In the genomic region with DNA sequence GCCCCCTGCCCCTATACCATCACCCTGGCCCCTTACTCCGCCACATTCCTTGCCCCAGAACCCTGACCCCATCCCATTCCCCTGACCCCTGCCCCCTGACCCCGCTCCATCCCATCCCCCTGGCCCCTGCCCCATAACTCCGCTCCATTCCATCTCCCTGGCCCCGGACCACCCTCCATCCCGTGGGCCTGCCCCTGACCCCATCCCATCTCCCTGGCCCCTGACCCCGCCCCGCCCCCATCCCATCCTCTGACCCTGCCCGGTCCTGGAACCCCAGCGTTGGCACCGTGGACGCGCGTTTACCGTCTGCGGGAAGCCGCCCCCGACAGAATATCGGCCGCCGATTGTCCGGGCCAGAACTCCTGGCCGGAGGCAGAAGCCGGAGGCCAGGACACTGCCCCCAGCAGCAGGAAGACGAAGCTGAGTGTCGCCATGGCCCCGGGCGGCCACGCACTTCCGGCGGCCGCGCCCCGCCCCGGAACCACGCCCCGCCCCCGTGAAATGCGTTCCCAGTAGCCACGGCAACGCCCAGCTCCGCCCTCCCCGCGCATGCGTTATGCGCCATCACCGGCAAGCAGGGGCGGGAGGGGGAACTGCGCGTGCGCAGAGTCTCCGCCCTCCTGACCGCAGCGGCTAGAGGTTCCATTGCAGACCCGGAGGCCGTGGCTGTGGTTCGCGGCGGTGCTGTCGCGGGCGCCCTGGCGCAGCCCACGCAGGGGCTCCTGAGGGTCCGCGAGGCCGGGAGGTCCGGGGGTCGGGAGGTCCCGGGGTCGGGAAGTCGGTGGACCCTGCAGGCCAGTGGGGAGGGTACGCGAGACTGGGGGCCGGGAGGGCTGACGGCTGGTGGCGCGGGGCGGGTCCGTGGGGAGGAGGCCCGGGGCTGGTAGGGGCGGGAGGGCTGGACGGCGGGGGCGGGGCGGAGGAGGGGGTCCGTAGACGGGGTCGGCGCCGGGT, we compare ENCODE assay signal across 1 cellular context.
TF ChIP-seq lines count a peak whose summit lies in the region.

Gene POFUT2 (minus strand): TSS at position 458 of the 954 bp plus-strand sequence. CDS start 24 bp downstream, at position 434.

TF ChIP-seq in HepG2, 621 proteins besides CTCF, POLR2A, EP300 and RAD21 (continued from another document and continues in another):
- TF ChIP-seq, protein P1, sequence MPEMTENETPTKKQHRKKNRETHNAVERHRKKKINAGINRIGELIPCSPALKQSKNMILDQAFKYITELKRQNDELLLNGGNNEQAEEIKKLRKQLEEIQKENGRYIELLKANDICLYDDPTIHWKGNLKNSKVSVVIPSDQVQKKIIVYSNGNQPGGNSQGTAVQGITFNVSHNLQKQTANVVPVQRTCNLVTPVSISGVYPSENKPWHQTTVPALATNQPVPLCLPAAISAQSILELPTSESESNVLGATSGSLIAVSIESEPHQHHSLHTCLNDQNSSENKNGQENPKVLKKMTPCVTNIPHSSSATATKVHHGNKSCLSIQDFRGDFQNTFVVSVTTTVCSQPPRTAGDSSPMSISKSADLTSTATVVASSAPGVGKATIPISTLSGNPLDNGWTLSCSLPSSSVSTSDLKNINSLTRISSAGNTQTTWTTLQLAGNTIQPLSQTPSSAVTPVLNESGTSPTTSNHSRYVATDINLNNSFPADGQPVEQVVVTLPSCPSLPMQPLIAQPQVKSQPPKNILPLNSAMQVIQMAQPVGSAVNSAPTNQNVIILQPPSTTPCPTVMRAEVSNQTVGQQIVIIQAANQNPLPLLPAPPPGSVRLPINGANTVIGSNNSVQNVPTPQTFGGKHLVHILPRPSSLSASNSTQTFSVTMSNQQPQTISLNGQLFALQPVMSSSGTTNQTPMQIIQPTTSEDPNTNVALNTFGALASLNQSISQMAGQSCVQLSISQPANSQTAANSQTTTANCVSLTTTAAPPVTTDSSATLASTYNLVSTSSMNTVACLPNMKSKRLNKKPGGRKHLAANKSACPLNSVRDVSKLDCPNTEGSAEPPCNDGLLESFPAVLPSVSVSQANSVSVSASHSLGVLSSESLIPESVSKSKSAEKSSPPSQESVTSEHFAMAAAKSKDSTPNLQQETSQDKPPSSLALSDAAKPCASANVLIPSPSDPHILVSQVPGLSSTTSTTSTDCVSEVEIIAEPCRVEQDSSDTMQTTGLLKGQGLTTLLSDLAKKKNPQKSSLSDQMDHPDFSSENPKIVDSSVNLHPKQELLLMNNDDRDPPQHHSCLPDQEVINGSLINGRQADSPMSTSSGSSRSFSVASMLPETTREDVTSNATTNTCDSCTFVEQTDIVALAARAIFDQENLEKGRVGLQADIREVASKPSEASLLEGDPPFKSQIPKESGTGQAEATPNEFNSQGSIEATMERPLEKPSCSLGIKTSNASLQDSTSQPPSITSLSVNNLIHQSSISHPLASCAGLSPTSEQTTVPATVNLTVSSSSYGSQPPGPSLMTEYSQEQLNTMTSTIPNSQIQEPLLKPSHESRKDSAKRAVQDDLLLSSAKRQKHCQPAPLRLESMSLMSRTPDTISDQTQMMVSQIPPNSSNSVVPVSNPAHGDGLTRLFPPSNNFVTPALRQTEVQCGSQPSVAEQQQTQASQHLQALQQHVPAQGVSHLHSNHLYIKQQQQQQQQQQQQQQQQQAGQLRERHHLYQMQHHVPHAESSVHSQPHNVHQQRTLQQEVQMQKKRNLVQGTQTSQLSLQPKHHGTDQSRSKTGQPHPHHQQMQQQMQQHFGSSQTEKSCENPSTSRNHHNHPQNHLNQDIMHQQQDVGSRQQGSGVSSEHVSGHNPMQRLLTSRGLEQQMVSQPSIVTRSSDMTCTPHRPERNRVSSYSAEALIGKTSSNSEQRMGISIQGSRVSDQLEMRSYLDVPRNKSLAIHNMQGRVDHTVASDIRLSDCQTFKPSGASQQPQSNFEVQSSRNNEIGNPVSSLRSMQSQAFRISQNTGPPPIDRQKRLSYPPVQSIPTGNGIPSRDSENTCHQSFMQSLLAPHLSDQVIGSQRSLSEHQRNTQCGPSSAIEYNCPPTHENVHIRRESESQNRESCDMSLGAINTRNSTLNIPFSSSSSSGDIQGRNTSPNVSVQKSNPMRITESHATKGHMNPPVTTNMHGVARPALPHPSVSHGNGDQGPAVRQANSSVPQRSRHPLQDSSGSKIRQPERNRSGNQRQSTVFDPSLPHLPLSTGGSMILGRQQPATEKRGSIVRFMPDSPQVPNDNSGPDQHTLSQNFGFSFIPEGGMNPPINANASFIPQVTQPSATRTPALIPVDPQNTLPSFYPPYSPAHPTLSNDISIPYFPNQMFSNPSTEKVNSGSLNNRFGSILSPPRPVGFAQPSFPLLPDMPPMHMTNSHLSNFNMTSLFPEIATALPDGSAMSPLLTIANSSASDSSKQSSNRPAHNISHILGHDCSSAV (CRISPR knock-in tag; IDR thresholded peaks at IDR 0.05; ENCODE audit: borderline replicate concordance), result no peak
- TF ChIP-seq, protein P2, sequence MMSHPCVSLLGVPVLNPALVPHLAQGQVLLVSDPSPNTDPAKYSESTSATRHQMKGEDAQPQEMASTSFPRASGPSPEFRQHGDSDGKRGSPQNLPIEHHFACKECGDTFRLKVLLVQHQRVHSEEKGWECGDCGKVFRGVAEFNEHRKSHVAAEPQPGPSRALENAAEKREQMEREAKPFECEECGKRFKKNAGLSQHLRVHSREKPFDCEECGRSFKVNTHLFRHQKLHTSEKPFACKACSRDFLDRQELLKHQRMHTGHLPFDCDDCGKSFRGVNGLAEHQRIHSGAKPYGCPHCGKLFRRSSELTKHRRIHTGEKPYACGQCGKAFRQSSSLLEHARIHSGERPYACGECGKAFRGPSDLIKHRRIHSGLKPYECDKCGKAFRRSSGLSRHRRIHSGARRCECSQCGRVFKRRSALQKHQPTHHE (CRISPR knock-in tag; IDR thresholded peaks at IDR 0.05; ENCODE audit: borderline replicate concordance), result peak; percentile 89; the same call in 1 of the 2 replicates
- TF ChIP-seq ZNF501 (CRISPR knock-in tag; IDR thresholded peaks at IDR 0.05), result peak; percentile 65
- TF ChIP-seq KLF6 (CRISPR knock-in tag; IDR thresholded peaks at IDR 0.05), result no peak
- no peak for TF ChIP-seq TEF (CRISPR knock-in tag; IDR thresholded peaks at IDR 0.05)
- no peak for TF ChIP-seq ZMAT5 (CRISPR knock-in tag; IDR thresholded peaks at IDR 0.05; ENCODE audit: borderline replicate concordance, low read depth)
- no peak for TF ChIP-seq SIX1 (CRISPR knock-in tag; IDR thresholded peaks at IDR 0.05; ENCODE audit: borderline replicate concordance)
- no peak for TF ChIP-seq PHB2 (IDR thresholded peaks at IDR 0.05; ENCODE audit: partially characterized antibody)
- TF ChIP-seq, protein P3, sequence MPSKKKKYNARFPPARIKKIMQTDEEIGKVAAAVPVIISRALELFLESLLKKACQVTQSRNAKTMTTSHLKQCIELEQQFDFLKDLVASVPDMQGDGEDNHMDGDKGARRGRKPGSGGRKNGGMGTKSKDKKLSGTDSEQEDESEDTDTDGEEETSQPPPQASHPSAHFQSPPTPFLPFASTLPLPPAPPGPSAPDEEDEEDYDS (CRISPR knock-in tag; IDR thresholded peaks at IDR 0.05), result peak; percentile 74; the same call in 1 of the 2 replicates
- TF ChIP-seq ZNF75D (CRISPR knock-in tag; IDR thresholded peaks at IDR 0.05; ENCODE audit: borderline replicate concordance), result no peak
- no peak for TF ChIP-seq HNF1A (IDR thresholded peaks at IDR 0.05; ENCODE audit: low read depth)
- TF ChIP-seq HNF1A (CRISPR knock-in tag; IDR thresholded peaks at IDR 0.05; ENCODE audit: borderline replicate concordance), result no peak
- no peak for TF ChIP-seq ZNF770 (CRISPR knock-in tag; IDR thresholded peaks at IDR 0.05)
- TF ChIP-seq ZNF883 (CRISPR knock-in tag; IDR thresholded peaks at IDR 0.05; ENCODE audit: not compliant biosample characterization), result no peak
- TF ChIP-seq MAFF (IDR thresholded peaks at IDR 0.05; ENCODE audit: low read depth, low read length), result no peak
- TF ChIP-seq CENPX (CRISPR knock-in tag; IDR thresholded peaks at IDR 0.05), result no peak
- TF ChIP-seq ZNF597 (CRISPR knock-in tag; IDR thresholded peaks at IDR 0.05), result no peak
- TF ChIP-seq THAP7 (CRISPR knock-in tag; IDR thresholded peaks at IDR 0.05), result 0 out of 2 replicates have a peak, but pooled peaks have one; percentile 34
- TF ChIP-seq ZBED4 (CRISPR knock-in tag; IDR thresholded peaks at IDR 0.05; ENCODE audit: borderline replicate concordance), result no peak
- TF ChIP-seq SOX13 (IDR thresholded peaks at IDR 0.05), result no peak
- TF ChIP-seq SOX13 (CRISPR knock-in tag; conservative IDR thresholded peaks at IDR 0.05 in 1 of 2, IDR thresholded peaks at IDR 0.05 in 1 of 2), result no peak
